In the genomic region with DNA sequence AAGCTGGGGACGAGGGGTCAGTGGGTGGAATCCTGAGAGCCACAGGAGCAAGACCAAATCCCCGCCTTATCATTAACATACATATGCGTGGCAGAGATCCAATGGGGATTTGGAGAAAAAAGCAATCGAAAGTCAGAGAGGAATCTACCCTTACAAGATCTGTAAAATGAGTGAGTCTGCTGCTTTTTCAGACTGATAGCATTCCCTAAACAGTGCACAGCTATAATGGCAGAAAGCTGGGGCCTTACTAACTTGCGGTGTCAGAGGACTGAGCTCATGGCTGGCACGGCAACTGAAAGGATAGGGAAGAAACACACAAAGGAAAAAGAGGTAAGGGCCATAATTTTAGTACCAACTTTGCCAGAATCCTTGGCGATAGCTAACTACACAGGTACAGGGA, we compare ENCODE assay signal across 25 cellular contexts. TPM values are rescaled to one million over a fixed set of nuclear protein-coding genes. Genes with fewer than 3 reads are reported as not detected.
"Had no signal": no experiment of that assay in that cellular context is flagged by ENCODE, and none has a peak within 500 bp of the region (broad histone marks: within the 10 kb centered on the region; RNA-seq: fewer than 3 reads in every experiment).

No MANE protein-coding gene starts in this region.

- H3K4me1 ChIP-seq: esophagus muscularis mucosa, thyroid gland had no signal

- H3K27ac ChIP-seq: brain microvascular endothelial cell, esophagus muscularis mucosa, thyroid gland had no signal

- H3K9me3 Mint-ChIP-seq: activated naive CD8-positive, alpha-beta T cell treated with anti-CD3 and anti-CD28 coated beads, Interleukin-2, amount 50 U/mL, for 24 hours had no signal

- H3K27ac Mint-ChIP-seq: activated naive CD4-positive, alpha-beta T cell treated with anti-CD3 and anti-CD28 coated beads, Interleukin-2, amount 10 ng/mL, durations not matched to agents 7 days and 5 days; activated naive CD8-positive, alpha-beta T cell treated with anti-CD3 and anti-CD28 coated beads, Interleukin-2, amount 50 U/mL, for 24 hours; nephron; T-helper 1 cell treated with Interleukin-12 subunit alpha and Interleukin-12 subunit beta and Interleukin-4 antibody, amounts not matched to agents 30 μg/mL and 1 μg/mL, for 36 hours had no signal

- H3K4me1 Mint-ChIP-seq: activated naive CD8-positive, alpha-beta T cell treated with anti-CD3 and anti-CD28 coated beads, Interleukin-2, amount 50 U/mL, for 24 hours had no signal

- H3K9me3 ChIP-seq: esophagus muscularis mucosa, thyroid gland had no signal

- H3K36me3 ChIP-seq: brain microvascular endothelial cell, esophagus muscularis mucosa, thyroid gland had no signal

- H3K4me3 ChIP-seq: esophagus muscularis mucosa, lung, thyroid gland had no signal

- ATAC-seq: activated naive CD8-positive, alpha-beta T cell treated with anti-CD3 and anti-CD28 coated beads, Interleukin-2, amount 50 U/mL, for 24 hours had no signal

- H3K27me3 Mint-ChIP-seq: activated naive CD4-positive, alpha-beta T cell treated with anti-CD3 and anti-CD28 coated beads, Interleukin-2, amount 10 ng/mL, durations not matched to agents 7 days and 5 days; activated naive CD8-positive, alpha-beta T cell treated with anti-CD3 and anti-CD28 coated beads, Interleukin-2, amount 50 U/mL, for 24 hours had no signal

- H3K27me3 ChIP-seq: brain microvascular endothelial cell, esophagus muscularis mucosa, thyroid gland had no signal

- H3K4me3 Mint-ChIP-seq: activated naive CD4-positive, alpha-beta T cell treated with anti-CD3 and anti-CD28 coated beads, Interleukin-2, amount 10 ng/mL, durations not matched to agents 7 days and 5 days; activated naive CD8-positive, alpha-beta T cell treated with anti-CD3 and anti-CD28 coated beads, Interleukin-2, amount 50 U/mL, for 24 hours; nephron; T-helper 1 cell treated with Interleukin-12 subunit alpha and Interleukin-12 subunit beta and Interleukin-4 antibody, amounts not matched to agents 30 μg/mL and 1 μg/mL, for 36 hours had no signal

- DNase-seq: activated CD4-positive, alpha-beta T cell treated with anti-CD3 and anti-CD28 coated beads, Interleukin-2, amount 50 U/mL, for 1 hour; activated CD4-positive, CD25-positive, alpha-beta regulatory T cell treated with anti-CD3 and anti-CD28 coated beads, Interleukin-2, amount 50 U/mL, for 72 hours; activated CD8-positive, alpha-beta memory T cell treated with anti-CD3 and anti-CD28 coated beads, Interleukin-2, amount 50 U/mL, for 48 hours; activated effector memory CD4-positive, alpha-beta T cell treated with Interleukin-2 at 50 U/mL for 16 hours; activated naive CD4-positive, alpha-beta T cell treated with anti-CD3 and anti-CD28 coated beads, Interleukin-2, amount 10 ng/mL, durations not matched to agents 7 days and 5 days; activated naive CD8-positive, alpha-beta T cell treated with anti-CD3 and anti-CD28 coated beads, Interleukin-2, amount 50 U/mL, for 24 hours; activated T-cell treated with anti-CD3 and anti-CD28 coated beads, Interleukin-2, amount 50 U/mL, for 48 hours; aorta; brain microvascular endothelial cell; effector CD4-positive, alpha-beta T cell; left colon; midbrain; occipital lobe; posterior cingulate gyrus; retina; stimulated activated CD4-positive, alpha-beta T cell treated with anti-CD3 and anti-CD28 coated beads, Interleukin-12 subunit alpha, Interleukin-12 subunit beta, amount 100 ng/mL, for 4 hours; stimulated activated CD4-positive, alpha-beta T cell treated with anti-CD3 and anti-CD28 coated beads, Interleukin-1b, Interleukin-23, amount 100 ng/mL, for 48 hours; stimulated activated naive CD4-positive, alpha-beta T cell treated with Interleukin-2 at 50 U/mL for 16 hours; thyroid gland had no signal

RNA-seq across cellular contexts. Expression of a gene that starts 25.1 kb away (rescaled TPM):
- total RNA-seq: aorta, left colon, lung, subcutaneous adipose tissue, thyroid gland, ureter had no signal
- polyA plus RNA-seq: lung had no signal
